18 cellular contexts compared by ENCODE assay signal in genomic region chr15:64931381-64931780, GRCh38.
"Had no signal": no experiment of that assay in that cellular context is flagged by ENCODE, and none has a peak within 500 bp of the region (broad histone marks: within the 10 kb centered on the region; RNA-seq: fewer than 3 reads in every experiment).

No MANE protein-coding gene starts in this region.

- ATAC-seq: activated CD4-positive, CD25-positive, alpha-beta regulatory T cell treated with anti-CD3 and anti-CD28 coated beads, Interleukin-2, amount 50 U/mL, for 24 hours; activated naive CD4-positive, alpha-beta T cell treated with anti-CD3 and anti-CD28 coated beads, Interleukin-2, amount 50 U/mL, for 72 hours; activated T-cell treated with anti-CD3 and anti-CD28 coated beads, Interleukin-2, amount 50 U/mL, for 72 hours; body of pancreas; foreskin keratinocyte; stimulated activated memory B cell treated with anti-CD40 and anti-IgM and Interleukin-4, amounts not matched to agents 10 μg/mL and 1 μg/mL and 100 μg/mL, for 72 hours had no signal

- H3K4me1 Mint-ChIP-seq: stimulated activated memory B cell treated with anti-CD40 and anti-IgM and Interleukin-4, amounts not matched to agents 10 μg/mL and 1 μg/mL and 100 μg/mL, for 72 hours had no signal

- H3K9me3 ChIP-seq: body of pancreas, colonic mucosa, ovary, uterus had no signal

- H3K4me3 Mint-ChIP-seq: activated T-cell treated with anti-CD3 and anti-CD28 coated beads, Interleukin-2, amount 50 U/mL, for 72 hours; nephron progenitor cell; stimulated activated memory B cell treated with anti-CD40 and anti-IgM and Interleukin-4, amounts not matched to agents 10 μg/mL and 1 μg/mL and 100 μg/mL, for 72 hours had no signal

- H3K27ac ChIP-seq: body of pancreas, colonic mucosa, foreskin keratinocyte, ovary, uterus had no signal

- H3K27ac Mint-ChIP-seq: activated T-cell treated with anti-CD3 and anti-CD28 coated beads, Interleukin-2, amount 50 U/mL, for 72 hours; stimulated activated memory B cell treated with anti-CD40 and anti-IgM and Interleukin-4, amounts not matched to agents 10 μg/mL and 1 μg/mL and 100 μg/mL, for 72 hours had no signal

- DNase-seq: activated CD4-positive, alpha-beta T cell treated with anti-CD3 and anti-CD28 coated beads, Interleukin-2, amount 50 U/mL, for 4 hours; activated gamma-delta T cell; activated T-cell treated with anti-CD3 and anti-CD28 coated beads, Interleukin-2, amount 50 U/mL, for 72 hours; amniotic stem cell; body of pancreas; caudate nucleus; colonic mucosa; effector CD8-positive, alpha-beta T cell; foreskin keratinocyte; glutamatergic neuron; kidney glomerular epithelial cell; nephron progenitor cell; T1000 had no signal

- H3K36me3 Mint-ChIP-seq: activated naive CD4-positive, alpha-beta T cell treated with anti-CD3 and anti-CD28 coated beads, Interleukin-2, amount 50 U/mL, for 72 hours had no signal

- H3K4me3 ChIP-seq: body of pancreas, colonic mucosa, ovary, uterus had no signal

- H3K27me3 Mint-ChIP-seq: stimulated activated memory B cell treated with anti-CD40 and anti-IgM and Interleukin-4, amounts not matched to agents 10 μg/mL and 1 μg/mL and 100 μg/mL, for 72 hours had no signal

- H3K36me3 ChIP-seq: colonic mucosa, ovary, uterus had no signal

- H3K27me3 ChIP-seq: body of pancreas, colonic mucosa, foreskin keratinocyte, ovary, uterus had no signal

- H3K4me1 ChIP-seq: body of pancreas, colonic mucosa, foreskin keratinocyte, uterus had no signal

- H3K9me3 Mint-ChIP-seq: activated naive CD4-positive, alpha-beta T cell treated with anti-CD3 and anti-CD28 coated beads, Interleukin-2, amount 50 U/mL, for 72 hours; activated T-cell treated with anti-CD3 and anti-CD28 coated beads, Interleukin-2, amount 50 U/mL, for 72 hours; stimulated activated memory B cell treated with anti-CD40 and anti-IgM and Interleukin-4, amounts not matched to agents 10 μg/mL and 1 μg/mL and 100 μg/mL, for 72 hours had no signal
